17 cellular contexts compared by ENCODE assay signal in the genomic region with DNA sequence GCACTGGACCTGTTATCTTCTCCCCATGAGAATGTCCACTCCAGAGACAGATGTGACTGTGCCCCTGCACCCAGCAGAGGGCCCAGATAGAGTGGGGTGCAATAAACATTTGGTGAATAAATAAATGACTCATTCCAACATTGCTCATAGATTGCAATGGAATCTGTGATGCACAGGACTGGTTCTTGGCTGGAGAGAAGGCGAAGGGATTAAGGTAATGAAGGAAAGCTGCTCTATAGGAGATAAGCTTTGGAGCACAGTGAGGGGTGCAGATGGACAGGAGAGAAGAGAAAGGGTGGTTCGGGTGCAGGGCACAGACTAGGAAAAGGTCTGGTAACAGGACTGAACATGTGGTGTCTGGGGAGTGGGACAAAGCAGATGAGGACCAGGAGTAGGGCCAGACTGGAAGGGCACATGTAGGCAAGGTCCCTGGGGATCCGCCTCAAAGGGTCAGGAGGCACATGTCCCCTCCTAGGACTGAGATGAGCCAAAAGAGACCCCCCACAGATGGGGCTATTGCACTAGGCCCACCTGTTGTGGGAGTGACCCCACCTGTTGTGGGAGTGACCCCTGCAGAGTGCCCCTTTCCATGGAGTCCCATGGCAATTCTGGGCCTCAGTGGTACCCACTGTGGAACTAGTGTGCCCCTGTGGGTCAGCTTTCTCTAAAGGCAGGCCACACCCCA. TPM values are rescaled to one million over a fixed set of nuclear protein-coding genes. Genes with fewer than 3 reads are reported as not detected.
DNase-seq lines count a peak whose midpoint lies in the region; ATAC-seq, FAIRE-seq and TF ChIP-seq lines count a peak whose summit lies in the region.
"Had no signal": no experiment of that assay in that cellular context is flagged by ENCODE, and none has a peak within 500 bp of the region (broad histone marks: within the 10 kb centered on the region; RNA-seq: fewer than 3 reads in every experiment).

No MANE protein-coding gene starts in this region.

- H3K4me1 Mint-ChIP-seq in activated CD4-positive, alpha-beta T cell treated with anti-CD3 and anti-CD28 coated beads for 36 hours = no peaks in the 10 kb centered on the region
- H3K4me1 Mint-ChIP-seq in activated CD8-positive, alpha-beta T cell treated with anti-CD3 and anti-CD28 coated beads for 36 hours (ENCODE audit: low read depth) = no peaks in the 10 kb centered on the region

- no peaks in the 10 kb centered on the region for H3K9me3 Mint-ChIP-seq in activated CD4-positive, alpha-beta T cell treated with anti-CD3 and anti-CD28 coated beads for 36 hours (ENCODE audit: low read depth)
- no peaks in the 10 kb centered on the region for H3K9me3 Mint-ChIP-seq in activated CD8-positive, alpha-beta T cell treated with anti-CD3 and anti-CD28 coated beads for 36 hours
- H3K9me3 Mint-ChIP-seq: brain, neural crest cell had no signal

- DNase-seq in activated CD4-positive, alpha-beta T cell treated with anti-CD3 and anti-CD28 coated beads for 36 hours = no peak
- DNase-seq in activated CD4-positive, alpha-beta T cell treated with anti-CD3 and anti-CD28 coated beads, Interleukin-2, amount 50 U/mL, for 1 hour = no peak
- DNase-seq in activated CD8-positive, alpha-beta T cell treated with anti-CD3 and anti-CD28 coated beads for 36 hours = no peak
- DNase-seq in foreskin fibroblast (peak; percentile 37 to 73), urothelium cell line (ENCODE audit: low spot score) (no peak), HuH-7.5 (ENCODE audit: low spot score) (no peak), NCI-H526 treated with DMSO at 0.1 percent for 48 hours (lab: John Stamatoyannopoulos, UW) (no peak)
- DNase-seq: 8988T; activated CD8-positive, alpha-beta memory T cell treated with anti-CD3 and anti-CD28 coated beads, Interleukin-2, amount 50 U/mL, for 48 hours; NCI-H146; T-helper 2 cell had no signal

- H3K27ac Mint-ChIP-seq in activated CD4-positive, alpha-beta T cell treated with anti-CD3 and anti-CD28 coated beads for 36 hours = no peak overlapping the region
- no peak overlapping the region for H3K27ac Mint-ChIP-seq in activated CD8-positive, alpha-beta T cell treated with anti-CD3 and anti-CD28 coated beads for 36 hours

- intact Hi-C loops in activated CD4-positive, alpha-beta T cell treated with anti-CD3 and anti-CD28 coated beads for 36 hours (cut with DNase I, micrococcal nuclease) = no loop called here
- intact Hi-C loops in activated CD8-positive, alpha-beta T cell treated with anti-CD3 and anti-CD28 coated beads for 36 hours (cut with micrococcal nuclease) = no loop called here

- CTCF ChIA-PET in activated CD4-positive, alpha-beta T cell treated with anti-CD3 and anti-CD28 coated beads for 36 hours (lab: Charles Lee) = interaction anchor here (0.5 to 1.2 kb wide), 2 partner anchors 17 to 25 kb away, joined by 3 read pairs; partner anchors contain the start of gene POC1A
- CTCF ChIA-PET in activated CD8-positive, alpha-beta T cell treated with anti-CD3 and anti-CD28 coated beads for 36 hours (lab: Charles Lee) = interaction anchor here (1.0 to 1.6 kb wide), 5 partner anchors 24 to 170 kb away, joined by 3 to 6 read pairs (median 4); no protein-coding TSS in a partner anchor

- peak; percentile 70 for FAIRE-seq in urothelium cell line (lab: Jason Lieb, UNC)

- TF ChIP-seq CTCF in activated CD8-positive, alpha-beta T cell treated with anti-CD3 and anti-CD28 coated beads for 36 hours (IDR thresholded peaks at IDR 0.05) = no peak
- peak; percentile 17 for TF ChIP-seq CTCF in foreskin fibroblast (IDR thresholded peaks at IDR 0.05; ENCODE audit: low read depth, low read length)

- no peaks in the 10 kb centered on the region for H3K36me3 Mint-ChIP-seq in activated CD4-positive, alpha-beta T cell treated with anti-CD3 and anti-CD28 coated beads for 36 hours (ENCODE audit: low read depth)
- H3K36me3 Mint-ChIP-seq in activated CD8-positive, alpha-beta T cell treated with anti-CD3 and anti-CD28 coated beads for 36 hours (ENCODE audit: low read depth) = no peaks in the 10 kb centered on the region
- H3K36me3 Mint-ChIP-seq: brain had no signal

- ATAC-seq in activated CD4-positive, alpha-beta T cell treated with anti-CD3 and anti-CD28 coated beads for 36 hours = peak; percentile 44
- ATAC-seq in activated CD8-positive, alpha-beta T cell treated with anti-CD3 and anti-CD28 coated beads for 36 hours = peak; percentile 68
- ATAC-seq in HG03045 (IDR thresholded peaks at IDR 0.05; ENCODE audit: unreplicated experiment) = no peak

- POLR2A ChIA-PET in activated CD4-positive, alpha-beta T cell treated with anti-CD3 and anti-CD28 coated beads for 36 hours (lab: Charles Lee) = no interaction called here
- POLR2A ChIA-PET in activated CD8-positive, alpha-beta T cell treated with anti-CD3 and anti-CD28 coated beads for 36 hours (lab: Charles Lee) = interaction anchor here (0.8 kb wide), 1 partner anchor 14 kb away, joined by 3 read pairs; no protein-coding TSS in a partner anchor

- no peak overlapping the region for H3K4me3 ChIP-seq in foreskin fibroblast (ENCODE audit: low read depth in 1 of 2, low read length in 2 of 2)
- H3K4me3 ChIP-seq: esophagus muscularis mucosa had no signal

- no peak overlapping the region for H3K4me3 Mint-ChIP-seq in activated CD4-positive, alpha-beta T cell treated with anti-CD3 and anti-CD28 coated beads for 36 hours
- H3K4me3 Mint-ChIP-seq in activated CD8-positive, alpha-beta T cell treated with anti-CD3 and anti-CD28 coated beads for 36 hours = no peak overlapping the region
- H3K4me3 Mint-ChIP-seq: brain, neural crest cell had no signal

- no peaks in the 10 kb centered on the region for H3K27me3 Mint-ChIP-seq in activated CD4-positive, alpha-beta T cell treated with anti-CD3 and anti-CD28 coated beads for 36 hours
- no peaks in the 10 kb centered on the region for H3K27me3 Mint-ChIP-seq in activated CD8-positive, alpha-beta T cell treated with anti-CD3 and anti-CD28 coated beads for 36 hours

RNA-seq across cellular contexts. Expression of gene POC1A, which starts 17.5 kb away (rescaled TPM):
- total RNA-seq in activated CD4-positive, alpha-beta T cell treated with anti-CD3 and anti-CD28 coated beads for 36 hours = 10 to 100 TPM; 23.4 to 26.1 TPM
- 10 to 100 TPM; 21.2 to 23.5 TPM for total RNA-seq in activated CD8-positive, alpha-beta T cell treated with anti-CD3 and anti-CD28 coated beads for 36 hours

RNA-seq across cellular contexts. Expression of gene ALAS1, which starts 26.2 kb away (rescaled TPM):
- total RNA-seq in activated CD4-positive, alpha-beta T cell treated with anti-CD3 and anti-CD28 coated beads for 36 hours = 10 to 100 TPM; 52.8 to 68.7 TPM
- total RNA-seq in activated CD8-positive, alpha-beta T cell treated with anti-CD3 and anti-CD28 coated beads for 36 hours = 10 to 100 TPM; 54.3 to 54.6 TPM

RNA-seq across cellular contexts. Expression of gene TLR9, which starts 53.7 kb away (rescaled TPM):
- under 1 TPM; 0.59 to 0.74 TPM for total RNA-seq in activated CD4-positive, alpha-beta T cell treated with anti-CD3 and anti-CD28 coated beads for 36 hours
- 1 to 10 TPM; 2.0 TPM for total RNA-seq in activated CD8-positive, alpha-beta T cell treated with anti-CD3 and anti-CD28 coated beads for 36 hours
- total RNA-seq: HT-29, kidney epithelial cell, neural crest cell had no signal

Comparison
In these comparisons a context has a peak if more than half of its experiments do, and no peak if none do; other contexts are left out.
1. DNase-seq: peak in foreskin fibroblast (2 of 2); none in activated CD4-positive, alpha-beta T cell treated with anti-CD3 and anti-CD28 coated beads for 36 hours (single experiment), activated CD4-positive, alpha-beta T cell treated with anti-CD3 and anti-CD28 coated beads, Interleukin-2, amount 50 U/mL, for 1 hour (single experiment), activated CD8-positive, alpha-beta T cell treated with anti-CD3 and anti-CD28 coated beads for 36 hours (single experiment), urothelium cell line (single experiment), HuH-7.5 (single experiment) and NCI-H526 treated with DMSO at 0.1 percent for 48 hours (single experiment).